17 cellular contexts compared by ENCODE assay signal in the genomic region with DNA sequence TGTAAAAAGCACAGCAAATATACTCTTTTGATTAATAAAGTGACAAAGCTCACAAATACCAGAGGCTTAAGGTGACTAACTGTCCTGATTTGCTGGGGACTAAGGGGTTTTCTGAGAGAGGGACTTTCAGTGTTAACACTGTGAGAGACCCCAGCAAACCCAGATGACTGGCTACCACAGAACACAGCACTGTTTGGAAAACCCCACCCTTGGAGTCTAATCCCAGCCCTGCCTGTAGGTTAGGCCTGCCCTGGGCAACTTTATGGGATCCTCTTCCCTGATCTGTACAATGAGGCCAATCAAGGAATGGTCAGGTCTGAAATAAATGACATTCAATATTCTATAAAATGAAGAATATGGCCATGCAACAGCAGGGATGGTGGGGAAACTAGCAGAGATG. TPM values are rescaled to one million over a fixed set of nuclear protein-coding genes. Genes with fewer than 3 reads are reported as not detected.
DNase-seq lines count a peak whose midpoint lies in the region; ATAC-seq and TF ChIP-seq lines count a peak whose summit lies in the region.
"Had no signal": no experiment of that assay in that cellular context is flagged by ENCODE, and none has a peak within 500 bp of the region (broad histone marks: within the 10 kb centered on the region; RNA-seq: fewer than 3 reads in every experiment).

No MANE protein-coding gene starts in this region.

- ATAC-seq in body of pancreas (peak; percentile 12), left lobe of liver (peak; percentile 19), omental fat pad (ENCODE audit: low FRiP score) (peak; percentile 73), aorta (ENCODE audit: low FRiP score) (no peak), psoas muscle (no peak)
- no peak for ATAC-seq in activated CD4-positive, alpha-beta T cell treated with anti-CD3 and anti-CD28 coated beads for 36 hours
- ATAC-seq: CD8-positive, alpha-beta T cell had no signal

- peaks cover 25% of the 10 kb centered on the region for H3K9me3 Mint-ChIP-seq in activated CD4-positive, alpha-beta T cell treated with anti-CD3 and anti-CD28 coated beads for 36 hours (ENCODE audit: low read depth)

- H3K27me3 Mint-ChIP-seq in activated CD4-positive, alpha-beta T cell treated with anti-CD3 and anti-CD28 coated beads for 36 hours = peaks cover 5% of the 10 kb centered on the region

- POLR2A ChIA-PET in activated CD4-positive, alpha-beta T cell treated with anti-CD3 and anti-CD28 coated beads for 36 hours (lab: Charles Lee) = no interaction called here

- H3K4me1 Mint-ChIP-seq in activated CD4-positive, alpha-beta T cell treated with anti-CD3 and anti-CD28 coated beads for 36 hours = no peaks in the 10 kb centered on the region

- H3K9me3 ChIP-seq in body of pancreas = no peaks in the 10 kb centered on the region
- H3K9me3 ChIP-seq in aorta (ENCODE audit: control insufficient read depth, low read length) = no peaks in the 10 kb centered on the region
- H3K9me3 ChIP-seq in psoas muscle = peaks cover 12% of the 10 kb centered on the region
- H3K9me3 ChIP-seq: HAP-1 had no signal

- no peak overlapping the region for H3K27ac Mint-ChIP-seq in activated CD4-positive, alpha-beta T cell treated with anti-CD3 and anti-CD28 coated beads for 36 hours
- H3K27ac Mint-ChIP-seq: CD8-positive, alpha-beta T cell; HFFc6 had no signal

- H3K4me3 ChIP-seq in body of pancreas (no peak overlapping the region), aorta (ENCODE audit: low read length in 2 of 2) (no peak overlapping the region), psoas muscle (no peak overlapping the region)
- H3K4me3 ChIP-seq: HAP-1 had no signal

- H3K36me3 Mint-ChIP-seq in activated CD4-positive, alpha-beta T cell treated with anti-CD3 and anti-CD28 coated beads for 36 hours (ENCODE audit: low read depth) = no peaks in the 10 kb centered on the region
- H3K36me3 Mint-ChIP-seq: CD8-positive, alpha-beta T cell had no signal

- no peak for TF ChIP-seq POLR2A in body of pancreas (IDR thresholded peaks at IDR 0.05)

- CTCF ChIA-PET in activated CD4-positive, alpha-beta T cell treated with anti-CD3 and anti-CD28 coated beads for 36 hours (lab: Charles Lee) = no interaction called here

- TF ChIP-seq CTCF in body of pancreas (IDR thresholded peaks at IDR 0.05) (no peak), omental fat pad (IDR thresholded peaks at IDR 0.05) (no peak), psoas muscle (IDR thresholded peaks at IDR 0.05) (no peak)

- H3K36me3 ChIP-seq in body of pancreas (replicated peaks in 1 of 2; ENCODE audit: insufficient read depth in 1 of 2, low read depth in 2 of 2) = no peaks in the 10 kb centered on the region
- H3K36me3 ChIP-seq in aorta (ENCODE audit: control insufficient read depth in 1 of 2, insufficient read depth in 2 of 2, low read length in 1 of 2) = no peaks in the 10 kb centered on the region
- H3K36me3 ChIP-seq in psoas muscle (ENCODE audit: insufficient read depth in 1 of 2, low read depth in 1 of 2) = no peaks in the 10 kb centered on the region
- H3K36me3 ChIP-seq: HAP-1 had no signal

- intact Hi-C loops in body of pancreas (cut with DNase I) = no loop called here
- intact Hi-C loops in aorta (cut with DNase I) = no loop called here
- intact Hi-C loops in psoas muscle (cut with DNase I) = no loop called here
- intact Hi-C loops in activated CD4-positive, alpha-beta T cell treated with anti-CD3 and anti-CD28 coated beads for 36 hours (cut with DNase I, micrococcal nuclease) = no loop called here

- DNase-seq in body of pancreas (no peak), left lobe of liver (ENCODE audit: low spot score) (no peak), omental fat pad (ENCODE audit: low spot score) (no peak), aorta (no peak), psoas muscle (no peak)
- DNase-seq in activated CD4-positive, alpha-beta T cell treated with anti-CD3 and anti-CD28 coated beads for 36 hours = no peak
- DNase-seq: C1 segment of cervical spinal cord; Caco-2; CD8-positive, alpha-beta T cell; DMS153; DND-41; GOT3; HFFc6 had no signal

- peaks cover 4% of the 10 kb centered on the region for H3K4me1 ChIP-seq in body of pancreas
- no peaks in the 10 kb centered on the region for H3K4me1 ChIP-seq in aorta (ENCODE audit: control insufficient read depth in 1 of 2, insufficient read depth in 2 of 2, low read length in 2 of 2)
- H3K4me1 ChIP-seq in psoas muscle = no peaks in the 10 kb centered on the region
- H3K4me1 ChIP-seq: Caco-2, HAP-1 had no signal

- no peak overlapping the region for H3K4me3 Mint-ChIP-seq in activated CD4-positive, alpha-beta T cell treated with anti-CD3 and anti-CD28 coated beads for 36 hours
- H3K4me3 Mint-ChIP-seq: CD8-positive, alpha-beta T cell; HFFc6 had no signal

- H3K27ac ChIP-seq in body of pancreas (peak overlapping the region in 1 of 4 donors; percentile 52), aorta (ENCODE audit: low read depth in 1 of 2, low read length in 2 of 2) (no peak overlapping the region), psoas muscle (no peak overlapping the region)

- H3K27me3 ChIP-seq in body of pancreas (no peaks in the 10 kb centered on the region), aorta (ENCODE audit: control insufficient read depth in 1 of 2, insufficient read depth in 2 of 2, low read length in 1 of 2) (no peaks in the 10 kb centered on the region), psoas muscle (ENCODE audit: insufficient read depth in 3 of 3, low read length in 2 of 3) (peaks cover 0 to 3% (median 0%) of the 10 kb centered on the region in 3 donors)

RNA-seq across cellular contexts. Expression of a gene that starts 30.5 kb away (rescaled TPM):
- not detected for total RNA-seq in body of pancreas
- total RNA-seq in left lobe of liver = not detected
- total RNA-seq in omental fat pad = not detected
- not detected for total RNA-seq in aorta
- polyA plus RNA-seq in aorta = not detected
- not detected for total RNA-seq in psoas muscle
- polyA plus RNA-seq in psoas muscle = not detected
- not detected for total RNA-seq in activated CD4-positive, alpha-beta T cell treated with anti-CD3 and anti-CD28 coated beads for 36 hours
- total RNA-seq: A172; A673; Caco-2; CD8-positive, alpha-beta T cell had no signal
- polyA plus RNA-seq: BJ had no signal

Comparison
In these comparisons a context has a peak if more than half of its experiments do, and no peak if none do; other contexts are left out.
1. ATAC-seq: peak in body of pancreas (single experiment), left lobe of liver (single experiment) and omental fat pad (single experiment); none in aorta (single experiment), psoas muscle (0 of 4) and activated CD4-positive, alpha-beta T cell treated with anti-CD3 and anti-CD28 coated beads for 36 hours (single experiment).